ENCODE assay signal across 1 cellular context in the genomic region with DNA sequence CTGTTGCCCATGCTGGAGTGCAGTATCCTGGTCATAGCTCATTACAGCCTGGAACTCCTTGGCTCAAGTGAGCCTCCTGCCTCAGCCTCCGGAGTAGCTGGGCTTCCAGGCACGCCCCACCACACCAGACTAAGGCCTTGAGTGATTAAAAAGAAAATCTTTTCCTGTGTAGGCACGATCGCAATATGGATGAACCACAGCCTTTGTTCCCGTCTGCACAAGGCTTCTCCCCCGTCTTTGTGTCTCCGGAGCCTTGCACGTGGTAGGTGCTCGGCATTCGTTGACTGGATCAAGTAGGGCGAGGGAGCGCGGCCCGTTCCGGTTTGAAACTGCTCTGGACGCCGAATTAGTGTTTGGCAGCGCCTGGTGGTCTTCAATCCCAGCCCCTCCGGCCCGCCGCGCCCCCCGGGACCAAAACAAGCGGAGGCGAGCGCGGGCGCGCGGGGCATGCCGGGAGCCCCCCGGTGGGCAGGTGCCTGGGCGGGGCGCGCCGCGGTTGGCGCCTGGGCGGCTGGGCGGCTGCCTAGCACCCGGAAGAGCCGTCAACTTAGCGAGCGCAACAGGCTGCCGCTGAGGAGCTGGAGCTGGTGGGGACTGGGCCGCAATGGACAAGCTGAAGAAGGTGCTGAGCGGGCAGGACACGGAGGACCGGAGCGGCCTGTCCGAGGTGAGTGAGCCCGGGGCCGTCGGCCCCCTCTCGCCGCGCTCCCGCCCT.
TF ChIP-seq lines count a peak whose summit lies in the region.

A gene (plus strand): TSS at position 529 of the 715 bp plus-strand sequence. CDS start 76 bp downstream, at position 605.

TF ChIP-seq in WTC11, 78 proteins besides CTCF, POLR2A, EP300 and RAD21 (continued from another document):
- TF ChIP-seq, protein P1, sequence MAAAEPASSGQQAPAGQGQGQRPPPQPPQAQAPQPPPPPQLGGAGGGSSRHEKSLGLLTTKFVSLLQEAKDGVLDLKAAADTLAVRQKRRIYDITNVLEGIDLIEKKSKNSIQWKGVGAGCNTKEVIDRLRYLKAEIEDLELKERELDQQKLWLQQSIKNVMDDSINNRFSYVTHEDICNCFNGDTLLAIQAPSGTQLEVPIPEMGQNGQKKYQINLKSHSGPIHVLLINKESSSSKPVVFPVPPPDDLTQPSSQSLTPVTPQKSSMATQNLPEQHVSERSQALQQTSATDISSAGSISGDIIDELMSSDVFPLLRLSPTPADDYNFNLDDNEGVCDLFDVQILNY (CRISPR knock-in tag; IDR thresholded peaks at IDR 0.05), result peak; percentile 90
- TF ChIP-seq CREB1 (CRISPR knock-in tag; IDR thresholded peaks at IDR 0.05) (peak; percentile 67; the same call in 1 of the 2 replicates), TP53 (CRISPR knock-in tag; IDR thresholded peaks at IDR 0.05) (no peak)
